2 cellular contexts compared by ENCODE assay signal in genomic region chr17:76487451-76488192, GRCh38.
TF ChIP-seq lines count a peak whose summit lies in the region.

No MANE protein-coding gene starts in this region.

TF ChIP-seq in HCT116, 20 proteins besides CTCF, POLR2A, EP300 and RAD21:
- TF ChIP-seq SIN3A (IDR thresholded peaks at IDR 0.05; ENCODE audit: low read depth) (no peak), SRF (IDR thresholded peaks at IDR 0.05; ENCODE audit: low read depth) (no peak), EZH2 (IDR thresholded peaks at IDR 0.05) (no peak), EGR1 (IDR thresholded peaks at IDR 0.05; ENCODE audit: low read depth) (no peak), FOSL1 (IDR thresholded peaks at IDR 0.05; ENCODE audit: low read depth) (no peak), ATF3 (IDR thresholded peaks at IDR 0.05) (no peak), ZFX (IDR thresholded peaks at IDR 0.05) (no peak), YY1 (IDR thresholded peaks at IDR 0.05; ENCODE audit: extremely low read depth, insufficient replicate concordance, low read depth, low read length) (no peak)

TF ChIP-seq in GM12878, 131 proteins besides CTCF, POLR2A, EP300 and RAD21:
- TF ChIP-seq TARDBP (IDR thresholded peaks at IDR 0.05; ENCODE audit: borderline replicate concordance) = no peak
- no peak for TF ChIP-seq RAD51 (IDR thresholded peaks at IDR 0.05)
- no peak for TF ChIP-seq BMI1 (IDR thresholded peaks at IDR 0.05; ENCODE audit: borderline replicate concordance)
- TF ChIP-seq ESRRA (IDR thresholded peaks at IDR 0.05; ENCODE audit: low read length) = no peak
- no peak for TF ChIP-seq HSF1 (IDR thresholded peaks at IDR 0.05; ENCODE audit: low read depth, low read length)
